Comparison of ENCODE assay signal across 8 cellular contexts in genomic region chr7:76359111-76359986, GRCh38. TPM values are rescaled to one million over a fixed set of nuclear protein-coding genes. Genes with fewer than 3 reads are reported as not detected.
DNase-seq lines count a peak whose midpoint lies in the region; ATAC-seq and TF ChIP-seq lines count a peak whose summit lies in the region.

No MANE protein-coding gene starts in this region.

- H3K27me3 ChIP-seq in testis = no peaks in the 10 kb centered on the region

- peaks cover 24% of the 10 kb centered on the region for H3K4me1 ChIP-seq in testis

- peaks cover 41% of the 10 kb centered on the region for H3K4me1 Mint-ChIP-seq in activated naive CD4-positive, alpha-beta T cell treated with anti-CD3 and anti-CD28 coated beads, Interleukin-2, amount 50 U/mL, for 24 hours

- POLR2A ChIA-PET in GM10248 (lab: Yijun Ruan, JAX) = interaction anchor here (0.7 to 1.5 kb wide), 4 partner anchors 18 to 56 kb away, joined by 3 to 5 read pairs (median 3); partner anchors contain the start of gene HSPB1

- peak; percentile 82 for TF ChIP-seq CTCF in GM10248 (IDR thresholded peaks at IDR 0.05; ENCODE audit: control extremely low read depth, extremely low read depth, low read depth, missing control alignments)
- TF ChIP-seq CTCF in testis (IDR thresholded peaks at IDR 0.05) = peak; percentile 60 to 96 (median 89)

- peak; percentile 97 for DNase-seq in GM10248 (ENCODE audit: extremely low spot score)
- DNase-seq in NCI-H1048 (lab: John Stamatoyannopoulos, UW) = peak; percentile 85
- peak; percentile 95 for DNase-seq in SK-N-MC (ENCODE audit: low read depth, low spot score)
- peak; percentile 99 for DNase-seq in globus pallidus (ENCODE audit: low spot score)
- DNase-seq in occipital lobe (lab: John Stamatoyannopoulos, UW) = peak; percentile 99
- peak; percentile 99 for DNase-seq in testis

- intact Hi-C loops in testis (cut with DNase I; ENCODE audit: low total_unique reads) = no loop called here

- H3K9me3 Mint-ChIP-seq in activated naive CD4-positive, alpha-beta T cell treated with anti-CD3 and anti-CD28 coated beads, Interleukin-2, amount 50 U/mL, for 24 hours = no peaks in the 10 kb centered on the region

- ATAC-seq in HG02610 (IDR thresholded peaks at IDR 0.05; ENCODE audit: unreplicated experiment) = peak; percentile 88

- H3K4me3 ChIP-seq in SK-N-MC (peak overlapping the region; percentile 91), testis (peak overlapping the region; percentile 84 to 99)

- H3K9me3 ChIP-seq in SK-N-MC (ENCODE audit: low read depth, low read length) (no peaks in the 10 kb centered on the region), testis (no peaks in the 10 kb centered on the region)

- H3K4me3 Mint-ChIP-seq in activated naive CD4-positive, alpha-beta T cell treated with anti-CD3 and anti-CD28 coated beads, Interleukin-2, amount 50 U/mL, for 24 hours = peak overlapping the region; percentile 100

- H3K27ac Mint-ChIP-seq in activated naive CD4-positive, alpha-beta T cell treated with anti-CD3 and anti-CD28 coated beads, Interleukin-2, amount 50 U/mL, for 24 hours = peak overlapping the region; percentile 97

- CTCF ChIA-PET in GM10248 (lab: Yijun Ruan, JAX) = interaction anchor here (0.7 to 3.3 kb wide), 18 partner anchors 9 to 181 kb away, joined by 3 to 30 read pairs (median 4); partner anchors contain the start of gene SRRM3

- no peak for TF ChIP-seq POLR2A in testis (IDR thresholded peaks at IDR 0.05)

- H3K9ac ChIP-seq in SK-N-MC (ENCODE audit: insufficient read length) = peak overlapping the region; percentile 87

- H3K36me3 ChIP-seq in SK-N-MC (ENCODE audit: insufficient read depth, low read length) = peaks cover 36% of the 10 kb centered on the region
- no peaks in the 10 kb centered on the region for H3K36me3 ChIP-seq in testis (ENCODE audit: low read depth, missing control alignments)

- H3K27ac ChIP-seq in SK-N-MC (peak overlapping the region; percentile 97), testis (peak overlapping the region; percentile 100)

- H3K36me3 Mint-ChIP-seq in activated naive CD4-positive, alpha-beta T cell treated with anti-CD3 and anti-CD28 coated beads, Interleukin-2, amount 50 U/mL, for 24 hours = peaks cover 26% of the 10 kb centered on the region

- 1% methylated on average over 28 to 40 of the region's 41 CpGs for WGBS in testis, 2 donors

- H3K27me3 Mint-ChIP-seq in activated naive CD4-positive, alpha-beta T cell treated with anti-CD3 and anti-CD28 coated beads, Interleukin-2, amount 50 U/mL, for 24 hours = no peaks in the 10 kb centered on the region

RNA-seq across cellular contexts. Expression of gene YWHAG, which starts 0.6 kb away (rescaled TPM):
- total RNA-seq in occipital lobe (387 TPM), testis (10 to 100 TPM; 78.4 to 80.2 TPM)
- 67.4 TPM for polyA plus RNA-seq in testis (ENCODE audit: insufficient read depth, low read depth, low replicate concordance)

RNA-seq across cellular contexts. Expression of gene SSC4D, which starts 50.1 kb away (rescaled TPM):
- total RNA-seq in occipital lobe (0.94 TPM), testis (1 to 10 TPM; 1.8 to 2.3 TPM)
- 2.8 TPM for polyA plus RNA-seq in testis (ENCODE audit: insufficient read depth, low read depth, low replicate concordance)

RNA-seq across cellular contexts. Expression of gene HSPB1, which starts 56.9 kb away (rescaled TPM):
- total RNA-seq in occipital lobe = 2.7 TPM
- 100 to 1,000 TPM; 216 to 245 TPM for total RNA-seq in testis
- 190 TPM for polyA plus RNA-seq in testis (ENCODE audit: insufficient read depth, low read depth, low replicate concordance)

Comparison
In these comparisons a context has a peak if more than half of its experiments do, and no peak if none do; other contexts are left out.
1. Peak in every context shown above with its lines: DNase-seq, ATAC-seq, H3K4me3 ChIP-seq and H3K27ac ChIP-seq.
2. RNA of gene HSPB1, which starts 56.9 kb away (total RNA-seq): 216 to 245 TPM in testis; 2.7 TPM in occipital lobe (single experiment); every median in the first group is over 10 times any median in the second.